7 cellular contexts compared by ENCODE assay signal in the genomic region with DNA sequence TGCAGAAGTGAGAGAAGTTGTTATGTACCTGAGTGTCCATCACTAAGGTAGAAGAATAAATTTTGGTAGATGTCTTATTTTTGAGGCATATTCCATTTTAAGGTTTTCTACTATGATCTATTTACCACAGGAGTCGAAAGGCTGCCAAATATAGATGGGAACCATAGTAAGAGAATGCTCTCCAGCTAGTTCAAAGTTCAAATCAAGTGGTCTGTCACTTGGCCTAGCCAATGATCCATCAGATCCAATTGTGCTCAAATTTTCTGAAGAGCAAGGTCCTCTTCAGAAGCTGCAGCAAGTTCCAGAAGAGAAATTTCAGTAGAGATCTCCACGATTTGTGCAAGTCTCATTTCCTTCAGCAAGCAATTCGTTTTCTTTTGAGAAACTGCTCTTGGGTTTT. TPM values are rescaled to one million over a fixed set of nuclear protein-coding genes. Genes with fewer than 3 reads are reported as not detected.
"Had no signal": no experiment of that assay in that cellular context is flagged by ENCODE, and none has a peak within 500 bp of the region (broad histone marks: within the 10 kb centered on the region; RNA-seq: fewer than 3 reads in every experiment).

No MANE protein-coding gene starts in this region.

- H3K4me3 ChIP-seq: GM12878 had no signal

- FAIRE-seq: G401.6, GM12878, GM12891, GM18507, GM19239 had no signal

- ATAC-seq: GM12878 had no signal

- DNase-seq: GDM1, GF-D8 had no signal

RNA-seq across cellular contexts. Expression of a gene that starts 10.9 kb away (rescaled TPM):
- polyA plus RNA-seq: GM12878 had no signal
